In the genomic region with DNA sequence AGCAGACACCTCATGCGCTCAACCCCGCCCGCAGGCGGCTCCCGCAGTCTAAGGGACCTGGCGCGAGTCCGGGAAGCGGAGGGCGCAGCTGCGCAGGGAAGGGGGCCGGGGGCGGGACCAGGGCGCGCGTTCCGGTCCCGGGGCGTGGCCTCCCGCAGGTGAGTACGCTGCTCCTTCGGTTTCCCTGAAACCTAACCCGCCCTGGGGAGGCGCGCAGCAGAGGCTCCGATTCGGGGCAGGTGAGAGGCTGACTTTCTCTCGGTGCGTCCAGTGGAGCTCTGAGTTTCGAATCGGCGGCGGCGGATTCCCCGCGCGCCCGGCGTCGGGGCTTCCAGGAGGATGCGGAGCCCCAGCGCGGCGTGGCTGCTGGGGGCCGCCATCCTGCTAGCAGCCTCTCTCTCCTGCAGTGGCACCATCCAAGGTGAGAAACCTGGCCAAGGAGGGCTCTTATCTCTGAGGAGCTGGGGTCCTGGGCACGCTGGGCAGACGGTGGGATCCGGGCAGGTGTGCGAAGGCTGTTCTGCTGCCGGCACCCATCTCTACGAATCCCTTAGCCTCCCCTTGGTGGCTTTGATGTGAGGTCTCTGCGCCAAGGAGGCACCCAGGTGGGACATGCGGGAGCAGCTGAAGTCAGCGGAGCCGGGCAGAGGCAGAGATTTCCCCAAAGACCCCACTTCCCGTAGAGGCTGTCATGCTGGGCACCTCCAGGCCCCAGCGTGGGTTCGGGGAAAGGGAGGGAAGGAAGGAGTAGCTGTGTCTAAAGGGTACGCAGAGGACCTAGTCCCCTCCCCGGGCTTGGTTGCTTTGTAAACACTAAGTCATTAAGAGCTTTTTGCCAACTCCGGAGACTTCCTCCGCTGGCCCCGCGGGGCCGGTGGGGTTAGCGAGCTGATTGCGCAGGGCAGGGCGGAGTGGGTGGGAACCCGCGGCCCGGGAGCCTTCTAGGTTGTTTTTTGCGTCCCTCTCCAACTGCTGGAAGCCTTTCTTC, we compare ENCODE assay signal across 1 cellular context.
TF ChIP-seq lines count a peak whose summit lies in the region.

A gene with protein sequence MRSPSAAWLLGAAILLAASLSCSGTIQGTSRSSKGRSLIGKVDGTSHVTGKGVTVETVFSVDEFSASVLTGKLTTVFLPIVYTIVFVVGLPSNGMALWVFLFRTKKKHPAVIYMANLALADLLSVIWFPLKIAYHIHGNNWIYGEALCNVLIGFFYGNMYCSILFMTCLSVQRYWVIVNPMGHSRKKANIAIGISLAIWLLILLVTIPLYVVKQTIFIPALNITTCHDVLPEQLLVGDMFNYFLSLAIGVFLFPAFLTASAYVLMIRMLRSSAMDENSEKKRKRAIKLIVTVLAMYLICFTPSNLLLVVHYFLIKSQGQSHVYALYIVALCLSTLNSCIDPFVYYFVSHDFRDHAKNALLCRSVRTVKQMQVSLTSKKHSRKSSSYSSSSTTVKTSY (plus strand): TSS at position 187 of the 988 bp plus-strand sequence. CDS start 153 bp downstream, at position 340.

TF ChIP-seq in WTC11, 78 proteins besides CTCF, POLR2A, EP300 and RAD21 (continued from another document):
- TF ChIP-seq, protein P1, sequence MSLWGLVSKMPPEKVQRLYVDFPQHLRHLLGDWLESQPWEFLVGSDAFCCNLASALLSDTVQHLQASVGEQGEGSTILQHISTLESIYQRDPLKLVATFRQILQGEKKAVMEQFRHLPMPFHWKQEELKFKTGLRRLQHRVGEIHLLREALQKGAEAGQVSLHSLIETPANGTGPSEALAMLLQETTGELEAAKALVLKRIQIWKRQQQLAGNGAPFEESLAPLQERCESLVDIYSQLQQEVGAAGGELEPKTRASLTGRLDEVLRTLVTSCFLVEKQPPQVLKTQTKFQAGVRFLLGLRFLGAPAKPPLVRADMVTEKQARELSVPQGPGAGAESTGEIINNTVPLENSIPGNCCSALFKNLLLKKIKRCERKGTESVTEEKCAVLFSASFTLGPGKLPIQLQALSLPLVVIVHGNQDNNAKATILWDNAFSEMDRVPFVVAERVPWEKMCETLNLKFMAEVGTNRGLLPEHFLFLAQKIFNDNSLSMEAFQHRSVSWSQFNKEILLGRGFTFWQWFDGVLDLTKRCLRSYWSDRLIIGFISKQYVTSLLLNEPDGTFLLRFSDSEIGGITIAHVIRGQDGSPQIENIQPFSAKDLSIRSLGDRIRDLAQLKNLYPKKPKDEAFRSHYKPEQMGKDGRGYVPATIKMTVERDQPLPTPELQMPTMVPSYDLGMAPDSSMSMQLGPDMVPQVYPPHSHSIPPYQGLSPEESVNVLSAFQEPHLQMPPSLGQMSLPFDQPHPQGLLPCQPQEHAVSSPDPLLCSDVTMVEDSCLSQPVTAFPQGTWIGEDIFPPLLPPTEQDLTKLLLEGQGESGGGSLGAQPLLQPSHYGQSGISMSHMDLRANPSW (CRISPR knock-in tag; conservative IDR thresholded peaks at IDR 0.05; ENCODE audit: low read depth) = no peak
- TF ChIP-seq CREB1 (CRISPR knock-in tag; IDR thresholded peaks at IDR 0.05) (no peak), MYBL2 (CRISPR knock-in tag; IDR thresholded peaks at IDR 0.05) (0 out of 2 replicates have a peak, but pooled peaks have one; percentile 35), ZBTB21 (CRISPR knock-in tag; IDR thresholded peaks at IDR 0.05; ENCODE audit: borderline replicate concordance) (0 out of 2 replicates have a peak, but pooled peaks have one; percentile 42), NFATC4 (CRISPR knock-in tag; IDR thresholded peaks at IDR 0.05) (no peak), ZNF416 (CRISPR knock-in tag; IDR thresholded peaks at IDR 0.05) (0 out of 2 replicates have a peak, but pooled peaks have one; percentile 45), ETV6 (CRISPR knock-in tag; IDR thresholded peaks at IDR 0.05) (peak; percentile 87; the same call in 1 of the 2 replicates), FOXK1 (CRISPR knock-in tag; IDR thresholded peaks at IDR 0.05) (peak; percentile 38), SMAD3 (CRISPR knock-in tag; IDR thresholded peaks at IDR 0.05; ENCODE audit: borderline replicate concordance) (peak; percentile 63; the same call in 1 of the 2 replicates), ZNF232 (CRISPR knock-in tag; IDR thresholded peaks at IDR 0.05) (peak; percentile 76; the same call in 1 of the 2 replicates), ZNF219 (CRISPR knock-in tag; IDR thresholded peaks at IDR 0.05; ENCODE audit: borderline replicate concordance) (no peak)
- TF ChIP-seq, protein P2, sequence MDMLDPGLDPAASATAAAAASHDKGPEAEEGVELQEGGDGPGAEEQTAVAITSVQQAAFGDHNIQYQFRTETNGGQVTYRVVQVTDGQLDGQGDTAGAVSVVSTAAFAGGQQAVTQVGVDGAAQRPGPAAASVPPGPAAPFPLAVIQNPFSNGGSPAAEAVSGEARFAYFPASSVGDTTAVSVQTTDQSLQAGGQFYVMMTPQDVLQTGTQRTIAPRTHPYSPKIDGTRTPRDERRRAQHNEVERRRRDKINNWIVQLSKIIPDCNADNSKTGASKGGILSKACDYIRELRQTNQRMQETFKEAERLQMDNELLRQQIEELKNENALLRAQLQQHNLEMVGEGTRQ (CRISPR knock-in tag; IDR thresholded peaks at IDR 0.05) = peak; percentile 10
- TF ChIP-seq, protein P3, sequence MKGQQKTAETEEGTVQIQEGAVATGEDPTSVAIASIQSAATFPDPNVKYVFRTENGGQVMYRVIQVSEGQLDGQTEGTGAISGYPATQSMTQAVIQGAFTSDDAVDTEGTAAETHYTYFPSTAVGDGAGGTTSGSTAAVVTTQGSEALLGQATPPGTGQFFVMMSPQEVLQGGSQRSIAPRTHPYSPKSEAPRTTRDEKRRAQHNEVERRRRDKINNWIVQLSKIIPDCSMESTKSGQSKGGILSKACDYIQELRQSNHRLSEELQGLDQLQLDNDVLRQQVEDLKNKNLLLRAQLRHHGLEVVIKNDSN (CRISPR knock-in tag; IDR thresholded peaks at IDR 0.05) = peak; percentile 25; the same call in 1 of the 2 replicates
- TF ChIP-seq, protein P4, sequence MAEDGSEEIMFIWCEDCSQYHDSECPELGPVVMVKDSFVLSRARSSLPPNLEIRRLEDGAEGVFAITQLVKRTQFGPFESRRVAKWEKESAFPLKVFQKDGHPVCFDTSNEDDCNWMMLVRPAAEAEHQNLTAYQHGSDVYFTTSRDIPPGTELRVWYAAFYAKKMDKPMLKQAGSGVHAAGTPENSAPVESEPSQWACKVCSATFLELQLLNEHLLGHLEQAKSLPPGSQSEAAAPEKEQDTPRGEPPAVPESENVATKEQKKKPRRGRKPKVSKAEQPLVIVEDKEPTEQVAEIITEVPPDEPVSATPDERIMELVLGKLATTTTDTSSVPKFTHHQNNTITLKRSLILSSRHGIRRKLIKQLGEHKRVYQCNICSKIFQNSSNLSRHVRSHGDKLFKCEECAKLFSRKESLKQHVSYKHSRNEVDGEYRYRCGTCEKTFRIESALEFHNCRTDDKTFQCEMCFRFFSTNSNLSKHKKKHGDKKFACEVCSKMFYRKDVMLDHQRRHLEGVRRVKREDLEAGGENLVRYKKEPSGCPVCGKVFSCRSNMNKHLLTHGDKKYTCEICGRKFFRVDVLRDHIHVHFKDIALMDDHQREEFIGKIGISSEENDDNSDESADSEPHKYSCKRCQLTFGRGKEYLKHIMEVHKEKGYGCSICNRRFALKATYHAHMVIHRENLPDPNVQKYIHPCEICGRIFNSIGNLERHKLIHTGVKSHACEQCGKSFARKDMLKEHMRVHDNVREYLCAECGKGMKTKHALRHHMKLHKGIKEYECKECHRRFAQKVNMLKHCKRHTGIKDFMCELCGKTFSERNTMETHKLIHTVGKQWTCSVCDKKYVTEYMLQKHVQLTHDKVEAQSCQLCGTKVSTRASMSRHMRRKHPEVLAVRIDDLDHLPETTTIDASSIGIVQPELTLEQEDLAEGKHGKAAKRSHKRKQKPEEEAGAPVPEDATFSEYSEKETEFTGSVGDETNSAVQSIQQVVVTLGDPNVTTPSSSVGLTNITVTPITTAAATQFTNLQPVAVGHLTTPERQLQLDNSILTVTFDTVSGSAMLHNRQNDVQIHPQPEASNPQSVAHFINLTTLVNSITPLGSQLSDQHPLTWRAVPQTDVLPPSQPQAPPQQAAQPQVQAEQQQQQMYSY (CRISPR knock-in tag; IDR thresholded peaks at IDR 0.05) = peak; percentile 86
- TF ChIP-seq, protein P5, sequence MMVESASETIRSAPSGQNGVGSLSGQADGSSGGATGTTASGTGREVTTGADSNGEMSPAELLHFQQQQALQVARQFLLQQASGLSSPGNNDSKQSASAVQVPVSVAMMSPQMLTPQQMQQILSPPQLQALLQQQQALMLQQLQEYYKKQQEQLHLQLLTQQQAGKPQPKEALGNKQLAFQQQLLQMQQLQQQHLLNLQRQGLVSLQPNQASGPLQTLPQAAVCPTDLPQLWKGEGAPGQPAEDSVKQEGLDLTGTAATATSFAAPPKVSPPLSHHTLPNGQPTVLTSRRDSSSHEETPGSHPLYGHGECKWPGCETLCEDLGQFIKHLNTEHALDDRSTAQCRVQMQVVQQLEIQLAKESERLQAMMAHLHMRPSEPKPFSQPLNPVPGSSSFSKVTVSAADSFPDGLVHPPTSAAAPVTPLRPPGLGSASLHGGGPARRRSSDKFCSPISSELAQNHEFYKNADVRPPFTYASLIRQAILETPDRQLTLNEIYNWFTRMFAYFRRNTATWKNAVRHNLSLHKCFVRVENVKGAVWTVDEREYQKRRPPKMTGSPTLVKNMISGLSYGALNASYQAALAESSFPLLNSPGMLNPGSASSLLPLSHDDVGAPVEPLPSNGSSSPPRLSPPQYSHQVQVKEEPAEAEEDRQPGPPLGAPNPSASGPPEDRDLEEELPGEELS (CRISPR knock-in tag; IDR thresholded peaks at IDR 0.05) = peak; percentile 41; the same call in 1 of the 2 replicates
- TF ChIP-seq, protein P6, sequence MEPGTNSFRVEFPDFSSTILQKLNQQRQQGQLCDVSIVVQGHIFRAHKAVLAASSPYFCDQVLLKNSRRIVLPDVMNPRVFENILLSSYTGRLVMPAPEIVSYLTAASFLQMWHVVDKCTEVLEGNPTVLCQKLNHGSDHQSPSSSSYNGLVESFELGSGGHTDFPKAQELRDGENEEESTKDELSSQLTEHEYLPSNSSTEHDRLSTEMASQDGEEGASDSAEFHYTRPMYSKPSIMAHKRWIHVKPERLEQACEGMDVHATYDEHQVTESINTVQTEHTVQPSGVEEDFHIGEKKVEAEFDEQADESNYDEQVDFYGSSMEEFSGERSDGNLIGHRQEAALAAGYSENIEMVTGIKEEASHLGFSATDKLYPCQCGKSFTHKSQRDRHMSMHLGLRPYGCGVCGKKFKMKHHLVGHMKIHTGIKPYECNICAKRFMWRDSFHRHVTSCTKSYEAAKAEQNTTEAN (CRISPR knock-in tag; IDR thresholded peaks at IDR 0.05) = 0 out of 2 replicates have a peak, but pooled peaks have one; percentile 53
